ENCODE assay signal across 1 cellular context in genomic region chr16:69563605-69564580, GRCh38.
TF ChIP-seq lines count a peak whose summit lies in the region.

No MANE protein-coding gene starts in this region.

TF ChIP-seq in GM12878, 131 proteins besides CTCF, POLR2A, EP300 and RAD21 (continued from another document):
- TF ChIP-seq, protein P1, sequence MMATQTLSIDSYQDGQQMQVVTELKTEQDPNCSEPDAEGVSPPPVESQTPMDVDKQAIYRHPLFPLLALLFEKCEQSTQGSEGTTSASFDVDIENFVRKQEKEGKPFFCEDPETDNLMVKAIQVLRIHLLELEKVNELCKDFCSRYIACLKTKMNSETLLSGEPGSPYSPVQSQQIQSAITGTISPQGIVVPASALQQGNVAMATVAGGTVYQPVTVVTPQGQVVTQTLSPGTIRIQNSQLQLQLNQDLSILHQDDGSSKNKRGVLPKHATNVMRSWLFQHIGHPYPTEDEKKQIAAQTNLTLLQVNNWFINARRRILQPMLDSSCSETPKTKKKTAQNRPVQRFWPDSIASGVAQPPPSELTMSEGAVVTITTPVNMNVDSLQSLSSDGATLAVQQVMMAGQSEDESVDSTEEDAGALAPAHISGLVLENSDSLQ (IDR thresholded peaks at IDR 0.05): peak; percentile 59
- TF ChIP-seq PAX5 (IDR thresholded peaks at IDR 0.05; ENCODE audit: borderline replicate concordance, low read depth, low read length) (peak; percentile 47; the same call in 1 of the 2 replicates), CHD4 (IDR thresholded peaks at IDR 0.05) (no peak), ZNF207 (IDR thresholded peaks at IDR 0.05; ENCODE audit: borderline replicate concordance) (no peak), ZNF622 (IDR thresholded peaks at IDR 0.05) (no peak), NFIC (IDR thresholded peaks at IDR 0.05; ENCODE audit: low read depth, low read length) (peak; percentile 81), MEF2B (IDR thresholded peaks at IDR 0.05; ENCODE audit: partially characterized antibody, poor library complexity, severe bottlenecking) (peak; percentile 94), RELA (IDR thresholded peaks at IDR 0.05; ENCODE audit: borderline replicate concordance, partially characterized antibody) (peak; percentile 84), MXI1 (IDR thresholded peaks at IDR 0.05; ENCODE audit: low read depth, low read length) (no peak), MTA2 (IDR thresholded peaks at IDR 0.05; ENCODE audit: low read depth) (peak; percentile 95), BMI1 (IDR thresholded peaks at IDR 0.05; ENCODE audit: borderline replicate concordance) (peak; percentile 35; the same call in 1 of the 2 replicates), BCLAF1 (IDR thresholded peaks at IDR 0.05) (no peak), CBFB (IDR thresholded peaks at IDR 0.05; ENCODE audit: low read depth) (peak; percentile 40), NBN (IDR thresholded peaks at IDR 0.05) (peak; percentile 82), BRCA1 (IDR thresholded peaks at IDR 0.05; ENCODE audit: low read depth, low read length) (no peak), GABPA (IDR thresholded peaks at IDR 0.05; ENCODE audit: low read depth) (no peak), YBX1 (IDR thresholded peaks at IDR 0.05) (no peak; the same call in 1 of the 2 replicates)
TF ChIP-seq in GM12878: peak in this region for 54.
